In the genomic region with DNA sequence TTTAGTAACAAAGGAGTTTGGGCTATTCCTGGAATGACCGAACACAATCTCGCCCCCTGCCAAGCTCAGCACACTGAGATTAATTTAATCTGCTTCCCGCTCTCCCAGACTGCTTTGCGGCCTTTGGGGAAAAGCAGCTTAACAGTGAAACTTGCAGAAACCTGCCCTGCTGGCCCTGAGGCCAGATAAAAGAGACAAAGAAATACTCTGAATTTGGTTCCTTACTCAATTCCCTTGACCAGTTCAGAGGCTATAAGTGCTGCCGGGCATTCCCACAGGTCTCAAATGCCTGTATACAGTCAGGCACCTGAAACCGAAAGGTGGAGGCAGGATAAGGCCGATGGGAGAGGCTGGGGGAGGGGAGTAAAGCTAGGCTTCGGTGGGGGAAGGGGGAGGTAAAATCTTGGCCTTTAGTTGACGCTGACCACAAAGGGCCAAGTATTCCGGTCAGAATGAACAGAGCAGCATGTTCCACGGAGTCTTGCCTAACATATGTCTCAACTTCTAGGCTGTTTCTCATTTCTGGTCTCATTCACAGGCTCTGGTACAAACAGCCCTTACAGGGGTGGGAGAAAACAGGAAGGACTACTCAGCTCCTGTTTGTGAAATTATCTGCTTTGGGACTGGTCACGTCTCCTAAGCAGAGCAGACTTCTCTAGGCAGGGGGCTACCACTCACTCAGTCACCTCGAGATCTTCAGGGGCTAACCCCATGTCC, we compare ENCODE assay signal across 9 cellular contexts. TPM values are rescaled to one million over a fixed set of nuclear protein-coding genes. Genes with fewer than 3 reads are reported as not detected.
DNase-seq lines count a peak whose midpoint lies in the region; ATAC-seq and TF ChIP-seq lines count a peak whose summit lies in the region.
"Had no signal": no experiment of that assay in that cellular context is flagged by ENCODE, and none has a peak within 500 bp of the region (broad histone marks: within the 10 kb centered on the region; RNA-seq: fewer than 3 reads in every experiment).

No MANE protein-coding gene starts in this region.

- TF ChIP-seq CTCF in HCT116 (IDR thresholded peaks at IDR 0.05 in 2 of 3, conservative IDR thresholded peaks at IDR 0.05 in 1 of 3; ENCODE audit: borderline replicate concordance in 1 of 3, insufficient read depth in 1 of 3, low read depth in 2 of 3, low read length in 2 of 3) (no peak), heart right ventricle (IDR thresholded peaks at IDR 0.05) (peak in 1 of 9 donors; percentile 12), gastrocnemius medialis (IDR thresholded peaks at IDR 0.05 in 4 of 5, conservative IDR thresholded peaks at IDR 0.05 in 1 of 5) (no peak)

- H3K9me3 ChIP-seq in HCT116 (ENCODE audit: control insufficient read depth in 1 of 2, insufficient read depth in 1 of 2, low read depth in 1 of 2, low read length in 2 of 2) = no peaks in the 10 kb centered on the region
- H3K9me3 ChIP-seq in heart right ventricle = no peaks in the 10 kb centered on the region
- no peaks in the 10 kb centered on the region for H3K9me3 ChIP-seq in gastrocnemius medialis

- in situ Hi-C loops in gastrocnemius medialis (cut with MboI; ENCODE audit: low sequenced_read_pairs in 4 of 4) = no loop called here

- no peak overlapping the region for H3K9ac ChIP-seq in HCT116 (ENCODE audit: low read length)

- no peaks in the 10 kb centered on the region for H3K9me2 ChIP-seq in HCT116 (ENCODE audit: insufficient read depth)

- WGBS in heart right ventricle, 2 donors = 5 to 7% methylated on average over 13 of the region's 13 CpGs

- H3K4me2 ChIP-seq in HCT116 (ENCODE audit: low read length) = no peak overlapping the region

- H4K20me1 ChIP-seq in HCT116 (ENCODE audit: insufficient read depth) = peaks cover 11% of the 10 kb centered on the region; the same call in 1 of the 2 replicates

- H3K27me3 ChIP-seq in HCT116 (ENCODE audit: insufficient read depth, low read length) (no peaks in the 10 kb centered on the region), heart right ventricle (no peaks in the 10 kb centered on the region), gastrocnemius medialis (no peaks in the 10 kb centered on the region)

- intact Hi-C loops in HCT116 (cut with micrococcal nuclease) (no loop called here), heart right ventricle (cut with DNase I) (loop anchor here in 1 of 10 donors (5.0 kb wide), 1 partner anchor 36 kb away; no protein-coding TSS in a partner anchor), gastrocnemius medialis (cut with DNase I; ENCODE audit: low total_unique reads) (loop anchor here (5.0 kb wide), 1 partner anchor 301 kb away; a partner anchor contains a TSS)

- H3K4me1 ChIP-seq in HCT116 (ENCODE audit: control insufficient read depth in 1 of 2, insufficient read depth in 2 of 2, low read length in 2 of 2) = peaks cover 0 to 37% of the 10 kb centered on the region in 2 experiments; a peak in 3 of 4 replicates
- peaks cover 65 to 100% (median 99%) of the 10 kb centered on the region in 9 donors for H3K4me1 ChIP-seq in heart right ventricle
- peaks cover 95 to 97% of the 10 kb centered on the region in 2 donors for H3K4me1 ChIP-seq in gastrocnemius medialis

- H3K4me3 ChIP-seq in HCT116 (replicated peaks in 1 of 2; ENCODE audit: low read depth in 1 of 2, low read length in 2 of 2) = no peak overlapping the region
- H3K4me3 ChIP-seq in heart right ventricle = peak overlapping the region in 7 of 10 donors; percentile 0 to 30 (median 15)
- peak overlapping the region; percentile 50 to 56 (median 52) for H3K4me3 ChIP-seq in gastrocnemius medialis

- CTCF ChIA-PET in HCT116 (lab: Charles Lee) = interaction anchor here (1.3 to 1.4 kb wide), 2 partner anchors 43 to 131 kb away, joined by 3 to 5 read pairs; no protein-coding TSS in a partner anchor

- ATAC-seq in HCT116 (no peak), heart right ventricle (peak; percentile 37 to 76 (median 62)), gastrocnemius medialis (peak; percentile 65 to 76), HG02571 (IDR thresholded peaks at IDR 0.05; ENCODE audit: unreplicated experiment) (no peak), HG03378 (IDR thresholded peaks at IDR 0.05; ENCODE audit: unreplicated experiment) (no peak)

- no peak for DNase-seq in HCT116 (ENCODE audit: low read depth, low spot score)
- DNase-seq in heart right ventricle = peak in 1 of 2 donors; percentile 72
- peak; percentile 90 to 91 for DNase-seq in gastrocnemius medialis
- no peak for DNase-seq in GM19240 (ENCODE audit: insufficient read length, low spot score)
- no peak for DNase-seq in activated CD4-positive, alpha-beta T cell treated with anti-CD3 and anti-CD28 coated beads for 4 hours

- H3K36me3 ChIP-seq in HCT116 (ENCODE audit: control insufficient read depth in 1 of 2, insufficient read depth in 2 of 2, low read length in 2 of 2) (peaks cover 43 to 52% of the 10 kb centered on the region in 2 experiments), heart right ventricle (peaks cover 0 to 58% (median 3%) of the 10 kb centered on the region in 9 donors), gastrocnemius medialis (no peaks in the 10 kb centered on the region)

- H2AFZ ChIP-seq in HCT116 (ENCODE audit: low read depth, low read length, poor library complexity, severe bottlenecking) = no peak overlapping the region

- POLR2A ChIA-PET in HCT116 (lab: Charles Lee) = no interaction called here

- TF ChIP-seq RAD21 in HCT116 (IDR thresholded peaks at IDR 0.05; ENCODE audit: low read depth) = no peak

- no TSS peak for BruUV-seq in HCT116 (replicated peaks; lab: Mats Ljungman, UMichigan)

- peaks cover 99% of the 10 kb centered on the region for H3K79me2 ChIP-seq in HCT116 (ENCODE audit: insufficient read depth, low read length)

- H3K27ac ChIP-seq in HCT116 (ENCODE audit: low read depth, low read length) (0 out of 2 replicates have a peak overlapping the region, but pooled peaks have one; percentile 1), angular gyrus (ENCODE audit: low read depth, low read length) (peak overlapping the region; percentile 60), heart right ventricle (peak overlapping the region; percentile 46 to 100 (median 92)), gastrocnemius medialis (peak overlapping the region; percentile 94 to 99 (median 98))

- RAD21 ChIA-PET in HCT116 (lab: Charles Lee; ENCODE audit: low non-redundant PET in 1 of 2, low total read pairs in 2 of 2, uncharacterized antibody in 2 of 2, unreplicated experiment in 2 of 2) = interaction anchor here in 1 of 2 experiments (0.5 kb wide), 1 partner anchor 88 kb away, joined by 3 read pairs; no protein-coding TSS in a partner anchor

- TF ChIP-seq POLR2A in HCT116 (IDR thresholded peaks at IDR 0.05; ENCODE audit: borderline replicate concordance, extremely low read depth, insufficient read depth, insufficient read length) = no peak
- peak; percentile 73 to 93 for TF ChIP-seq POLR2A in gastrocnemius medialis (IDR thresholded peaks at IDR 0.05)

TF ChIP-seq in HCT116, 20 proteins besides CTCF, POLR2A, EP300 and RAD21 (continues in another document):
- TF ChIP-seq JUND (IDR thresholded peaks at IDR 0.05) = no peak
- no peak for TF ChIP-seq CBX3 (IDR thresholded peaks at IDR 0.05; ENCODE audit: low read depth)
- TF ChIP-seq YY1 (IDR thresholded peaks at IDR 0.05; ENCODE audit: extremely low read depth, insufficient replicate concordance, low read depth, low read length) = no peak
- TF ChIP-seq, protein P1, sequence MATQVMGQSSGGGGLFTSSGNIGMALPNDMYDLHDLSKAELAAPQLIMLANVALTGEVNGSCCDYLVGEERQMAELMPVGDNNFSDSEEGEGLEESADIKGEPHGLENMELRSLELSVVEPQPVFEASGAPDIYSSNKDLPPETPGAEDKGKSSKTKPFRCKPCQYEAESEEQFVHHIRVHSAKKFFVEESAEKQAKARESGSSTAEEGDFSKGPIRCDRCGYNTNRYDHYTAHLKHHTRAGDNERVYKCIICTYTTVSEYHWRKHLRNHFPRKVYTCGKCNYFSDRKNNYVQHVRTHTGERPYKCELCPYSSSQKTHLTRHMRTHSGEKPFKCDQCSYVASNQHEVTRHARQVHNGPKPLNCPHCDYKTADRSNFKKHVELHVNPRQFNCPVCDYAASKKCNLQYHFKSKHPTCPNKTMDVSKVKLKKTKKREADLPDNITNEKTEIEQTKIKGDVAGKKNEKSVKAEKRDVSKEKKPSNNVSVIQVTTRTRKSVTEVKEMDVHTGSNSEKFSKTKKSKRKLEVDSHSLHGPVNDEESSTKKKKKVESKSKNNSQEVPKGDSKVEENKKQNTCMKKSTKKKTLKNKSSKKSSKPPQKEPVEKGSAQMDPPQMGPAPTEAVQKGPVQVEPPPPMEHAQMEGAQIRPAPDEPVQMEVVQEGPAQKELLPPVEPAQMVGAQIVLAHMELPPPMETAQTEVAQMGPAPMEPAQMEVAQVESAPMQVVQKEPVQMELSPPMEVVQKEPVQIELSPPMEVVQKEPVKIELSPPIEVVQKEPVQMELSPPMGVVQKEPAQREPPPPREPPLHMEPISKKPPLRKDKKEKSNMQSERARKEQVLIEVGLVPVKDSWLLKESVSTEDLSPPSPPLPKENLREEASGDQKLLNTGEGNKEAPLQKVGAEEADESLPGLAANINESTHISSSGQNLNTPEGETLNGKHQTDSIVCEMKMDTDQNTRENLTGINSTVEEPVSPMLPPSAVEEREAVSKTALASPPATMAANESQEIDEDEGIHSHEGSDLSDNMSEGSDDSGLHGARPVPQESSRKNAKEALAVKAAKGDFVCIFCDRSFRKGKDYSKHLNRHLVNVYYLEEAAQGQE (IDR thresholded peaks at IDR 0.05; ENCODE audit: low read depth) = no peak
- TF ChIP-seq, protein P2, sequence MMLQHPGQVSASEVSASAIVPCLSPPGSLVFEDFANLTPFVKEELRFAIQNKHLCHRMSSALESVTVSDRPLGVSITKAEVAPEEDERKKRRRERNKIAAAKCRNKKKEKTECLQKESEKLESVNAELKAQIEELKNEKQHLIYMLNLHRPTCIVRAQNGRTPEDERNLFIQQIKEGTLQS (IDR thresholded peaks at IDR 0.05) = no peak
- TF ChIP-seq TCF7L2 (IDR thresholded peaks at IDR 0.05; ENCODE audit: borderline replicate concordance, extremely low read depth, insufficient read depth, insufficient read length) = no peak
- TF ChIP-seq ELF1 (IDR thresholded peaks at IDR 0.05; ENCODE audit: borderline replicate concordance, low read depth) = no peak

RNA-seq across cellular contexts. Expression of a gene that starts 17.8 kb away (rescaled TPM):
- total RNA-seq in HCT116 (2021; ENCODE audit: unreplicated experiment) = not detected
- not detected in 2 replicates for polyA plus RNA-seq in HCT116 (2012)
- total RNA-seq in heart right ventricle = under 1 TPM in 1 of 10 donors, not detected in 9; 0.25 TPM
- polyA plus RNA-seq in heart right ventricle = not detected
- total RNA-seq in gastrocnemius medialis = not detected
- total RNA-seq: glomerular endothelial cell had no signal

Comparison
In these comparisons a context has a peak if more than half of its experiments do, and no peak if none do; other contexts are left out.
1. ATAC-seq: peak in heart right ventricle (8 of 8) and gastrocnemius medialis (2 of 2); none in HCT116 (single experiment), HG02571 (single experiment) and HG03378 (single experiment).
2. DNase-seq: peak in gastrocnemius medialis (2 of 2); none in HCT116 (single experiment), GM19240 (single experiment) and activated CD4-positive, alpha-beta T cell treated with anti-CD3 and anti-CD28 coated beads for 4 hours (0 of 2).
3. H3K27ac ChIP-seq: peak in every context shown above with its lines; median percentile 98 in gastrocnemius medialis; 92 in heart right ventricle; 60 in angular gyrus; 1 in HCT116.
4. H3K4me3 ChIP-seq: peak in heart right ventricle (7 of 10) and gastrocnemius medialis (4 of 4); none in HCT116 (0 of 2).